In genomic region chr22:38317237-38317994, GRCh38 we compare ENCODE assay signal across 7 cellular contexts. TPM values are rescaled to one million over a fixed set of nuclear protein-coding genes. Genes with fewer than 3 reads are reported as not detected.
DNase-seq lines count a peak whose midpoint lies in the region; ATAC-seq and TF ChIP-seq lines count a peak whose summit lies in the region.

CSNK1E (minus strand) TSS chr22:38317433; CDS start chr22:38314157, 3,276 bp downstream.

- H3K27me3 ChIP-seq in HUES48 (ENCODE audit: control insufficient read depth, insufficient read depth, low read length) (no peaks in the 10 kb centered on the region), upper lobe of right lung (no peaks in the 10 kb centered on the region)

- H3K27ac ChIP-seq in HUES48 (ENCODE audit: low read depth, low read length) (peak within 1 kb of the TSS; percentile 96), upper lobe of right lung (peak within 1 kb of the TSS; percentile 97)

- peaks cover 19% of the 10 kb centered on the region for H3K36me3 ChIP-seq in HUES48 (ENCODE audit: control insufficient read depth, insufficient read depth, low read length)
- peaks cover 6% of the 10 kb centered on the region for H3K36me3 ChIP-seq in upper lobe of right lung

- ATAC-seq in left cardiac atrium = peak; percentile 75 to 79
- peak; percentile 78 for ATAC-seq in upper lobe of right lung

- peak; percentile 95 for DNase-seq in GM13977 (ENCODE audit: low spot score)
- DNase-seq in amygdala (lab: John Stamatoyannopoulos, UW) = peak in 46 of 56 donors; percentile 32 to 86 (median 66)
- peak; percentile 87 for DNase-seq in left cardiac atrium
- peak; percentile 93 for DNase-seq in posterior vena cava (ENCODE audit: low spot score)
- DNase-seq in upper lobe of right lung = peak; percentile 91

- peak within 1 kb of the TSS; percentile 85 for H3K9ac ChIP-seq in HUES48 (ENCODE audit: low read depth, low read length)

- H3K9me3 ChIP-seq in HUES48 (ENCODE audit: control insufficient read depth, insufficient read depth, low read length) (no peaks in the 10 kb centered on the region), upper lobe of right lung (no peaks in the 10 kb centered on the region)

- no peak for TF ChIP-seq CTCF in GM13977 (IDR thresholded peaks at IDR 0.05; ENCODE audit: extremely low read depth, insufficient read depth, missing control alignments)
- no peak for TF ChIP-seq CTCF in upper lobe of right lung (IDR thresholded peaks at IDR 0.05)

- H3K4me3 ChIP-seq in HUES48 (ENCODE audit: low read depth, low read length) (peak within 1 kb of the TSS; percentile 92), upper lobe of right lung (peak within 1 kb of the TSS; percentile 79)

- in situ Hi-C loops in GM13977 (cut with MboI; ENCODE audit: low pct_unique_long_range_greater_than_20kb, low sequenced_read_pairs, unreplicated experiment) = no loop called here

- intact Hi-C loops in T-helper 1 cell treated with Interleukin-12 subunit alpha and Interleukin-12 subunit beta and Interleukin-4 antibody, amounts not matched to agents 30 ng/mL and 1 ng/mL, for 36 hours (cut with micrococcal nuclease) = loop anchor here (1.0 to 5.0 kb wide), 7 partner anchors 19 to 253 kb away; partner anchors contain the start of genes DDX17, DMC1, KDELR3 and MAFF
- intact Hi-C loops in left cardiac atrium (cut with DNase I) (loop anchor here in 1 of 2 donors (5.0 kb wide), 1 partner anchor 45 kb away; the partner anchor contains the start of gene TMEM184B), posterior vena cava (cut with DNase I) (loop anchor here in 1 of 2 donors (10.0 kb wide), 1 partner anchor 113 kb away; the partner anchor contains the start of gene MAFF), upper lobe of right lung (cut with DNase I) (no loop called here)

- H3K4me1 ChIP-seq in HUES48 (ENCODE audit: control insufficient read depth, insufficient read depth, low read length) (peaks cover 45% of the 10 kb centered on the region), upper lobe of right lung (peaks cover 36% of the 10 kb centered on the region)

RNA-seq across cellular contexts. Expression of gene CSNK1E, which starts in this region (rescaled TPM):
- total RNA-seq in T-helper 1 cell treated with Interleukin-12 subunit alpha and Interleukin-12 subunit beta and Interleukin-4 antibody, amounts not matched to agents 30 ng/mL and 1 ng/mL, for 36 hours = 100 and 106 TPM in 2 replicates
- total RNA-seq in left cardiac atrium = 10 to 100 TPM; 69.2 to 90.5 TPM
- 10 to 100 TPM; 70.1 to 88.6 TPM for total RNA-seq in posterior vena cava
- 115 TPM for total RNA-seq in upper lobe of right lung

Comparison
In these comparisons a context has a peak if more than half of its experiments do, and no peak if none do; other contexts are left out.
1. Peak in every context shown above with its lines: DNase-seq, ATAC-seq, H3K4me3 ChIP-seq and H3K27ac ChIP-seq.